In the genomic region with DNA sequence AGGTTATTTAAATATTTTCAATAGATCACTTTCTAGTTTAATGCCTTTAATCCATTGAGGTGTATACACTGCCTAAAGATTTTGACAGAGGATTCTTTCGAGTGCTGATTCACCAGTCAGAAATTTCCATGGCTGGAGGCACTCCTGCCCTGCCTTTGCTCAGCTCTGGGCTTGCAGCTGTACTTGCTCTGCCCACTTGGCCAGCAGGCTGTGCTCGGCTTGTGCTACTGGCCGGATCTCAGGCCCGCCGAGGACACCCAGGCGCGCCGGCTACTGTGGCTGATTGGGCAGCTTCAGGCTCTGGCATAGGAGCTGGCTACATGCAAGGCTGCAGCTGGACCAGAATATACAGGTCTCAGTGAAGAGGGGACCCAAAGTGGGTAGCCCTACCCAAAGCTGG, we compare ENCODE assay signal across 11 cellular contexts.
DNase-seq lines count a peak whose midpoint lies in the region; ATAC-seq and TF ChIP-seq lines count a peak whose summit lies in the region.
"Had no signal": no experiment of that assay in that cellular context is flagged by ENCODE, and none has a peak within 500 bp of the region (broad histone marks: within the 10 kb centered on the region; RNA-seq: fewer than 3 reads in every experiment).

No MANE protein-coding gene starts in this region.

- no peaks in the 10 kb centered on the region for H4K20me1 ChIP-seq in hepatocyte (ENCODE audit: insufficient read depth, poor library complexity, severe bottlenecking)

- no peak overlapping the region for H3K14ac ChIP-seq in mesenchymal stem cell (ENCODE audit: low read length in 2 of 2)

- H2BK12ac ChIP-seq in mesenchymal stem cell (ENCODE audit: low read length in 2 of 2) = no peak overlapping the region

- H3K4me3 ChIP-seq in hepatocyte (no peak overlapping the region), upper lobe of right lung (no peak overlapping the region), mesenchymal stem cell (ENCODE audit: insufficient read depth in 1 of 2, low read depth in 1 of 2, low read length in 2 of 2) (no peak overlapping the region)

- H3K27me3 ChIP-seq in hepatocyte (no peaks in the 10 kb centered on the region), upper lobe of right lung (no peaks in the 10 kb centered on the region), mesenchymal stem cell (ENCODE audit: control insufficient read depth in 1 of 2, insufficient read depth in 1 of 2, low read length in 2 of 2) (no peaks in the 10 kb centered on the region)

- H3K4me2 ChIP-seq in hepatocyte (no peak overlapping the region), mesenchymal stem cell (ENCODE audit: low read length, poor library complexity, severe bottlenecking) (no peak overlapping the region)

- no peak for ATAC-seq in Right ventricle myocardium inferior
- no peak for ATAC-seq in Right ventricle myocardium superior (ENCODE audit: poor library complexity)
- peak; percentile 31 for ATAC-seq in upper lobe of right lung
- ATAC-seq: activated T-cell treated with anti-CD3 and anti-CD28 coated beads, Interleukin-2, amount 50 U/mL, for 72 hours had no signal

- no peaks in the 10 kb centered on the region for H3K79me1 ChIP-seq in mesenchymal stem cell (replicated peaks; ENCODE audit: low read length, poor library complexity, severe bottlenecking)

- no peak overlapping the region for H3K9ac ChIP-seq in mesenchymal stem cell (ENCODE audit: low read length)

- no peak overlapping the region for H2BK5ac ChIP-seq in mesenchymal stem cell (ENCODE audit: low read depth, low read length, poor library complexity, severe bottlenecking)

- DNase-seq in Right ventricle myocardium inferior (ENCODE audit: missing footprints) = peak; percentile 47
- DNase-seq in Right ventricle myocardium superior = no peak
- peak; percentile 81 for DNase-seq in astrocyte of the hippocampus (ENCODE audit: low read depth, low spot score)
- DNase-seq in hepatocyte (ENCODE audit: low spot score) = peak; percentile 10
- DNase-seq in upper lobe of right lung = peak; percentile 50
- no peak for DNase-seq in NCI-H1105 treated with DMSO at 0.1 percent for 48 hours (lab: John Stamatoyannopoulos, UW)
- no peak for DNase-seq in SIG-M5 treated with dmso at 0.1 percent for 504 hours (lab: John Stamatoyannopoulos, UW; ENCODE audit: unreplicated experiment)
- no peak for DNase-seq in mesenchymal stem cell
- DNase-seq: activated CD4-positive, alpha-beta T cell treated with anti-CD3 and anti-CD28 coated beads, Interleukin-2, amount 10 ng/mL, durations not matched to agents 24 days and 14 days; activated T-cell treated with anti-CD3 and anti-CD28 coated beads, Interleukin-2, amount 50 U/mL, for 72 hours; Kasumi-1 had no signal

- no peaks in the 10 kb centered on the region for H3K9me3 ChIP-seq in hepatocyte (ENCODE audit: low read depth)
- no peaks in the 10 kb centered on the region for H3K9me3 ChIP-seq in upper lobe of right lung
- peaks cover 2% of the 10 kb centered on the region for H3K9me3 ChIP-seq in mesenchymal stem cell (ENCODE audit: control insufficient read depth, low read length)

- H2AFZ ChIP-seq in hepatocyte (no peak overlapping the region), mesenchymal stem cell (ENCODE audit: low read depth, low read length) (no peak overlapping the region)

- H3K27ac ChIP-seq in hepatocyte (no peak overlapping the region), upper lobe of right lung (no peak overlapping the region), mesenchymal stem cell (ENCODE audit: low read length, poor library complexity, severe bottlenecking) (no peak overlapping the region)

- no peak overlapping the region for H4K8ac ChIP-seq in mesenchymal stem cell (ENCODE audit: low read length)

- no peaks in the 10 kb centered on the region for H3K4me1 ChIP-seq in hepatocyte (ENCODE audit: insufficient read depth)
- H3K4me1 ChIP-seq in upper lobe of right lung = no peaks in the 10 kb centered on the region
- no peaks in the 10 kb centered on the region for H3K4me1 ChIP-seq in mesenchymal stem cell (ENCODE audit: control insufficient read depth, insufficient read depth, low read depth, low read length)

- H3K36me3 ChIP-seq in hepatocyte (replicated peaks; ENCODE audit: insufficient read depth, low read depth) (no peaks in the 10 kb centered on the region), upper lobe of right lung (no peaks in the 10 kb centered on the region), mesenchymal stem cell (ENCODE audit: control insufficient read depth in 1 of 2, insufficient read depth in 2 of 2, low read depth in 1 of 2, low read length in 2 of 2) (no peaks in the 10 kb centered on the region)

- no peak overlapping the region for H3K23ac ChIP-seq in mesenchymal stem cell (ENCODE audit: low read length in 2 of 2)

- H2AK5ac ChIP-seq in mesenchymal stem cell (ENCODE audit: low read length, severe bottlenecking) = no peak overlapping the region

- WGBS in hepatocyte (ENCODE audit: low lambda C conversion rate, missing lambda C conversion rate) = 75% methylated on average over 8 of the region's 8 CpGs
- 81% methylated on average over 8 of the region's 8 CpGs for WGBS in mesenchymal stem cell

- H3K18ac ChIP-seq in mesenchymal stem cell (ENCODE audit: low read depth in 1 of 2, low read length in 2 of 2) = no peak overlapping the region

- H3K9me2 ChIP-seq in hepatocyte (replicated peaks; ENCODE audit: insufficient read depth) = no peaks in the 10 kb centered on the region

- intact Hi-C loops in Right ventricle myocardium inferior (cut with DNase I) (no loop called here), Right ventricle myocardium superior (cut with DNase I) (no loop called here), upper lobe of right lung (cut with DNase I) (no loop called here)

- no peak overlapping the region for H3K4ac ChIP-seq in mesenchymal stem cell (ENCODE audit: low read depth in 1 of 2, low read length in 2 of 2)

- no peak overlapping the region for H2BK120ac ChIP-seq in mesenchymal stem cell (ENCODE audit: low read depth, low read length)

- H2BK15ac ChIP-seq in mesenchymal stem cell (ENCODE audit: low read depth, poor library complexity, severe bottlenecking) = no peak overlapping the region

- no peaks in the 10 kb centered on the region for H3K79me2 ChIP-seq in hepatocyte

- TF ChIP-seq CTCF in hepatocyte (IDR thresholded peaks at IDR 0.05; ENCODE audit: poor library complexity) = no peak
- TF ChIP-seq CTCF in upper lobe of right lung (IDR thresholded peaks at IDR 0.05) = no peak

- no peak overlapping the region for H4K91ac ChIP-seq in mesenchymal stem cell (ENCODE audit: low read length)

Comparison
In these comparisons a context has a peak if more than half of its experiments do, and no peak if none do; other contexts are left out.
1. DNase-seq: peak in Right ventricle myocardium inferior (single experiment), astrocyte of the hippocampus (single experiment), hepatocyte (single experiment) and upper lobe of right lung (single experiment); none in Right ventricle myocardium superior (single experiment), NCI-H1105 treated with DMSO at 0.1 percent for 48 hours (single experiment), SIG-M5 treated with dmso at 0.1 percent for 504 hours (single experiment) and mesenchymal stem cell (single experiment).